Comparison of ENCODE assay signal across 29 cellular contexts in genomic region chr2:216735661-216736060, GRCh38. TPM values are rescaled to one million over a fixed set of nuclear protein-coding genes. Genes with fewer than 3 reads are reported as not detected.
"Had no signal": no experiment of that assay in that cellular context is flagged by ENCODE, and none has a peak within 500 bp of the region (broad histone marks: within the 10 kb centered on the region; RNA-seq: fewer than 3 reads in every experiment).

No MANE protein-coding gene starts in this region.

- H3K9me3 ChIP-seq: ascending aorta, esophagus squamous epithelium, upper lobe of left lung had no signal

- H3K27ac ChIP-seq: ascending aorta, brain microvascular endothelial cell, WERI-Rb-1 had no signal

- H3K36me3 ChIP-seq: ascending aorta, brain microvascular endothelial cell, esophagus squamous epithelium, upper lobe of left lung, WERI-Rb-1 had no signal

- H3K9me3 Mint-ChIP-seq: activated CD4-positive, alpha-beta memory T cell treated with anti-CD3 and anti-CD28 coated beads for 36 hours; activated CD4-positive, alpha-beta T cell treated with anti-CD3 and anti-CD28 coated beads, Interleukin-2, amount 10 ng/mL, durations not matched to agents 24 days and 14 days; activated naive CD4-positive, alpha-beta T cell treated with anti-CD3 and anti-CD28 coated beads, Interleukin-2, amount 10 ng/mL, durations not matched to agents 7 days and 5 days; activated naive CD8-positive, alpha-beta T cell treated with anti-CD3 and anti-CD28 coated beads, Interleukin-2, amount 10 ng/mL, durations not matched to agents 7 days and 5 days; activated T-helper 1 cell treated with anti-CD3 and anti-CD28 coated beads, Interleukin-12 subunit alpha, Interleukin-12 subunit beta, Interleukin-2, Interleukin-4 antibody, amounts not matched to agents 30 ng/mL and 10 ng/mL and 1 ng/mL, durations not matched to agents 14 hours and 24 hours and 36 hours; endodermal cell; naive thymus-derived CD4-positive, alpha-beta T cell; neural crest cell; stimulated activated naive CD8-positive, alpha-beta T cell treated with anti-CD3 and anti-CD28 coated beads, Interleukin-15, Interleukin-2, amounts not matched to agents 100 ng/mL and 50 ng/mL, for 24 hours had no signal

- H3K27me3 ChIP-seq: ascending aorta, brain microvascular endothelial cell, esophagus squamous epithelium, upper lobe of left lung had no signal

- H3K4me1 ChIP-seq: ascending aorta had no signal

- H3K4me3 Mint-ChIP-seq: activated CD4-positive, alpha-beta memory T cell treated with anti-CD3 and anti-CD28 coated beads for 36 hours; activated CD4-positive, alpha-beta T cell treated with anti-CD3 and anti-CD28 coated beads, Interleukin-2, amount 10 ng/mL, durations not matched to agents 24 days and 14 days; activated naive CD4-positive, alpha-beta T cell treated with anti-CD3 and anti-CD28 coated beads, Interleukin-2, amount 10 ng/mL, durations not matched to agents 7 days and 5 days; activated naive CD8-positive, alpha-beta T cell treated with anti-CD3 and anti-CD28 coated beads, Interleukin-2, amount 10 ng/mL, durations not matched to agents 7 days and 5 days; activated T-helper 1 cell treated with anti-CD3 and anti-CD28 coated beads, Interleukin-12 subunit alpha, Interleukin-12 subunit beta, Interleukin-2, Interleukin-4 antibody, amounts not matched to agents 30 ng/mL and 10 ng/mL and 1 ng/mL, durations not matched to agents 14 hours and 24 hours and 36 hours; endodermal cell; naive thymus-derived CD4-positive, alpha-beta T cell; stimulated activated naive CD8-positive, alpha-beta T cell treated with anti-CD3 and anti-CD28 coated beads, Interleukin-15, Interleukin-2, amounts not matched to agents 100 ng/mL and 50 ng/mL, for 24 hours; T-helper 17 cell had no signal

- H3K4me1 Mint-ChIP-seq: activated CD4-positive, alpha-beta T cell treated with anti-CD3 and anti-CD28 coated beads, Interleukin-2, amount 10 ng/mL, durations not matched to agents 24 days and 14 days; activated naive CD4-positive, alpha-beta T cell treated with anti-CD3 and anti-CD28 coated beads, Interleukin-2, amount 10 ng/mL, durations not matched to agents 7 days and 5 days; activated naive CD8-positive, alpha-beta T cell treated with anti-CD3 and anti-CD28 coated beads, Interleukin-2, amount 10 ng/mL, durations not matched to agents 7 days and 5 days; naive thymus-derived CD4-positive, alpha-beta T cell; T-helper 17 cell had no signal

- H3K4me3 ChIP-seq: ascending aorta, esophagus squamous epithelium, upper lobe of left lung had no signal

- FAIRE-seq: frontal cortex, islet of Langerhans had no signal

- H3K36me3 Mint-ChIP-seq: activated CD4-positive, alpha-beta memory T cell treated with anti-CD3 and anti-CD28 coated beads for 36 hours; activated naive CD4-positive, alpha-beta T cell treated with anti-CD3 and anti-CD28 coated beads, Interleukin-2, amount 10 ng/mL, durations not matched to agents 7 days and 5 days; activated naive CD8-positive, alpha-beta T cell treated with anti-CD3 and anti-CD28 coated beads, Interleukin-2, amount 10 ng/mL, durations not matched to agents 7 days and 5 days; naive thymus-derived CD4-positive, alpha-beta T cell had no signal

- DNase-seq: activated CD4-positive, alpha-beta memory T cell treated with anti-CD3 and anti-CD28 coated beads for 36 hours; activated CD4-positive, alpha-beta T cell treated with anti-CD3 and anti-CD28 coated beads, Interleukin-2, amount 10 ng/mL, durations not matched to agents 24 days and 14 days; activated CD8-positive, alpha-beta memory T cell treated with anti-CD3 and anti-CD28 coated beads, Interleukin-2, amount 50 U/mL, for 4 hours; activated effector memory CD4-positive, alpha-beta T cell treated with anti-CD3 and anti-CD28 coated beads, Interleukin-2, amount 50 U/mL, for 16 hours; activated naive CD4-positive, alpha-beta T cell treated with anti-CD3 and anti-CD28 coated beads, Interleukin-2, amount 10 ng/mL, durations not matched to agents 7 days and 5 days; activated naive CD8-positive, alpha-beta T cell treated with anti-CD3 and anti-CD28 coated beads, Interleukin-2, amount 10 ng/mL, durations not matched to agents 7 days and 5 days; activated T-cell treated with anti-CD3 and anti-CD28 coated beads, Interleukin-2, amount 50 U/mL, for 1 hour; brain microvascular endothelial cell; caudate nucleus; cortex of kidney; endodermal cell; esophagus squamous epithelium; left ventricle myocardium superior; naive thymus-derived CD4-positive, alpha-beta T cell; right cardiac atrium; stimulated activated CD4-positive, alpha-beta T cell treated with anti-CD3 and anti-CD28 coated beads, Interleukin-12 subunit alpha, Interleukin-12 subunit beta, amount 100 ng/mL, for 4 hours; stimulated activated CD4-positive, alpha-beta T cell treated with anti-CD3 and anti-CD28 coated beads, Interleukin-4, amount 100 ng/mL, for 1 hour; substantia nigra; T-helper 17 cell; T1000; upper lobe of left lung; WERI-Rb-1 had no signal

- H3K27ac Mint-ChIP-seq: activated CD4-positive, alpha-beta memory T cell treated with anti-CD3 and anti-CD28 coated beads for 36 hours; activated CD4-positive, alpha-beta T cell treated with anti-CD3 and anti-CD28 coated beads, Interleukin-2, amount 10 ng/mL, durations not matched to agents 24 days and 14 days; activated naive CD4-positive, alpha-beta T cell treated with anti-CD3 and anti-CD28 coated beads, Interleukin-2, amount 10 ng/mL, durations not matched to agents 7 days and 5 days; activated naive CD8-positive, alpha-beta T cell treated with anti-CD3 and anti-CD28 coated beads, Interleukin-2, amount 10 ng/mL, durations not matched to agents 7 days and 5 days; activated T-helper 1 cell treated with anti-CD3 and anti-CD28 coated beads, Interleukin-12 subunit alpha, Interleukin-12 subunit beta, Interleukin-2, Interleukin-4 antibody, amounts not matched to agents 30 ng/mL and 10 ng/mL and 1 ng/mL, durations not matched to agents 14 hours and 24 hours and 36 hours; endodermal cell; naive thymus-derived CD4-positive, alpha-beta T cell; stimulated activated naive CD8-positive, alpha-beta T cell treated with anti-CD3 and anti-CD28 coated beads, Interleukin-15, Interleukin-2, amounts not matched to agents 100 ng/mL and 50 ng/mL, for 24 hours; T-helper 17 cell had no signal

RNA-seq across cellular contexts. Expression of gene IGFBP5, which starts 40.3 kb away (rescaled TPM):
- total RNA-seq: activated CD4-positive, alpha-beta memory T cell treated with anti-CD3 and anti-CD28 coated beads for 36 hours; activated CD4-positive, alpha-beta T cell treated with anti-CD3 and anti-CD28 coated beads, Interleukin-2, amount 10 ng/mL, durations not matched to agents 24 days and 14 days; activated CD8-positive, alpha-beta memory T cell treated with anti-CD3 and anti-CD28 coated beads for 36 hours; activated T-helper 1 cell treated with anti-CD3 and anti-CD28 coated beads, Interleukin-12 subunit alpha, Interleukin-12 subunit beta, Interleukin-2, Interleukin-4 antibody, amounts not matched to agents 30 ng/mL and 10 ng/mL and 1 ng/mL, durations not matched to agents 14 hours and 24 hours and 36 hours; naive thymus-derived CD4-positive, alpha-beta T cell; T-helper 17 cell had no signal
